34 cellular contexts compared by ENCODE assay signal in the genomic region with DNA sequence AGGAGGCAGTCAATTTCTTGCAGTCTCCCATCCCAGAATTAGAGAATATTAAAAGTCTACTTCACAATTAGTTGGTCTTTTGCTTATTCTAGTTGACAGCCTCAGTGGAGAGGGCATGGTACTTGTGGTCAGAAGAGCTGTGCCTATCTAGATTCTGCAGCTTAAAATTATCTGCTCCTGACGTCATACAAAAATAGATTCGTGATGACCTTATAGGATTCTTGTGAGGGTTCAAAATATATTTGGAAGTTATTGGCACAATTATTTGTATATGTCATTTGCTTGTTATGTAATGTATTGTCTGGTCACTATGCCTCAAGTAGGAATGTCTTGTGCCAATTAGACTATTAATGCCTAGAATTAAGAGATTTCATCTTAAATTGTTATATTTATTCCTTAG.
"Had no signal": no experiment of that assay in that cellular context is flagged by ENCODE, and none has a peak within 500 bp of the region (broad histone marks: within the 10 kb centered on the region; RNA-seq: fewer than 3 reads in every experiment).

No MANE protein-coding gene starts in this region.

- H3K27me3 ChIP-seq: adrenal gland, ascending aorta, body of pancreas, brain microvascular endothelial cell, breast epithelium, cardiac muscle cell had no signal

- FAIRE-seq: astrocyte, bronchial epithelial cell had no signal

- DNase-seq: activated effector memory CD4-positive, alpha-beta T cell treated with anti-CD3 and anti-CD28 coated beads, Interleukin-2, amount 50 U/mL, for 16 hours; activated effector memory CD4-positive, alpha-beta T cell treated with Interleukin-2 at 50 U/mL for 16 hours; activated gamma-delta T cell; activated gamma-delta T cell treated with Interleukin-2 at 50 U/mL for 16 hours; activated naive CD4-positive, alpha-beta T cell; activated naive CD4-positive, alpha-beta T cell treated with anti-CD3 and anti-CD28 coated beads for 36 hours; activated naive CD4-positive, alpha-beta T cell treated with anti-CD3 and anti-CD28 coated beads, Interleukin-2, amount 10 ng/mL, durations not matched to agents 7 days and 5 days; activated naive CD4-positive, alpha-beta T cell treated with anti-CD3 and anti-CD28 coated beads, Interleukin-2, amount 50 U/mL, for 16 hours; activated naive CD4-positive, alpha-beta T cell treated with Interleukin-2 at 50 U/mL for 16 hours; activated naive CD8-positive, alpha-beta T cell treated with anti-CD3 and anti-CD28 coated beads for 36 hours; activated naive CD8-positive, alpha-beta T cell treated with anti-CD3 and anti-CD28 coated beads, Interleukin-2, amount 10 ng/mL, durations not matched to agents 7 days and 5 days; activated naive CD8-positive, alpha-beta T cell treated with anti-CD3 and anti-CD28 coated beads, Interleukin-2, amount 50 U/mL, for 24 hours; activated T-cell treated with anti-CD3 and anti-CD28 coated beads, Interleukin-2, amount 50 U/mL, for 1 hour; activated T-cell treated with anti-CD3 and anti-CD28 coated beads, Interleukin-2, amount 50 U/mL, for 24 hours; activated T-cell treated with anti-CD3 and anti-CD28 coated beads, Interleukin-2, amount 50 U/mL, for 4 hours; activated T-cell treated with anti-CD3 and anti-CD28 coated beads, Interleukin-2, amount 50 U/mL, for 48 hours; activated T-cell treated with anti-CD3 and anti-CD28 coated beads, Interleukin-2, amount 50 U/mL, for 72 hours; adrenal gland; amniotic stem cell; amygdala; anterior cingulate cortex; aorta; body of pancreas; brain microvascular endothelial cell; caudate nucleus; central memory CD4-positive, alpha-beta T cell; cerebellar nuclear complex had no signal

- ATAC-seq: activated naive CD4-positive, alpha-beta T cell treated with anti-CD3 and anti-CD28 coated beads, Interleukin-2, amount 50 U/mL, for 72 hours; activated naive CD8-positive, alpha-beta T cell treated with anti-CD3 and anti-CD28 coated beads, Interleukin-2, amount 50 U/mL, for 24 hours; activated T-cell treated with anti-CD3 and anti-CD28 coated beads, Interleukin-2, amount 50 U/mL, for 4 hours; activated T-cell treated with anti-CD3 and anti-CD28 coated beads, Interleukin-2, amount 50 U/mL, for 72 hours; activated T-helper 17 cell treated with anti-CD3 and anti-CD28 coated beads, Interleukin-2, amount 50 U/mL, for 72 hours; body of pancreas had no signal

- H3K4me3 ChIP-seq: adrenal gland, ascending aorta, body of pancreas, breast epithelium, cardiac muscle cell had no signal

- H3K36me3 ChIP-seq: adrenal gland, ascending aorta, brain microvascular endothelial cell, breast epithelium, cardiac muscle cell had no signal

- H3K9me3 ChIP-seq: adrenal gland, ascending aorta, body of pancreas, breast epithelium had no signal

- H3K27ac ChIP-seq: adrenal gland, ascending aorta, body of pancreas, brain microvascular endothelial cell, breast epithelium, cardiac muscle cell had no signal

- H3K4me1 ChIP-seq: adrenal gland, ascending aorta, body of pancreas, breast epithelium had no signal
